In genomic region chr1:5391725-5392124, GRCh38 we compare ENCODE assay signal across 28 cellular contexts.
"Had no signal": no experiment of that assay in that cellular context is flagged by ENCODE, and none has a peak within 500 bp of the region (broad histone marks: within the 10 kb centered on the region; RNA-seq: fewer than 3 reads in every experiment).

No MANE protein-coding gene starts in this region.

- H3K27me3 ChIP-seq: ascending aorta, cardiac muscle cell had no signal

- H3K4me1 ChIP-seq: ascending aorta had no signal

- H3K36me3 ChIP-seq: ascending aorta, cardiac muscle cell had no signal

- H3K9me3 ChIP-seq: ascending aorta had no signal

- H3K4me3 ChIP-seq: ascending aorta, cardiac muscle cell had no signal

- DNase-seq: activated B cell treated with CpG ODN at 0.5 μM for 24 hours; activated CD4-positive, alpha-beta memory T cell treated with anti-CD3 and anti-CD28 coated beads for 36 hours; activated CD4-positive, alpha-beta T cell treated with anti-CD3 and anti-CD28 coated beads for 4 hours; activated CD4-positive, alpha-beta T cell treated with anti-CD3 and anti-CD28 coated beads, Interleukin-2, amount 10 ng/mL, durations not matched to agents 24 days and 14 days; activated CD4-positive, alpha-beta T cell treated with anti-CD3 and anti-CD28 coated beads, Interleukin-2, amount 50 U/mL, for 1 hour; activated CD4-positive, alpha-beta T cell treated with anti-CD3 and anti-CD28 coated beads, Interleukin-2, amount 50 U/mL, for 4 hours; activated CD4-positive, CD25-positive, alpha-beta regulatory T cell treated with anti-CD3 and anti-CD28 coated beads, Interleukin-2, amount 50 U/mL, for 72 hours; activated CD8-positive, alpha-beta memory T cell treated with anti-CD3 and anti-CD28 coated beads, Interleukin-2, amount 50 U/mL, for 4 hours; activated CD8-positive, alpha-beta T cell treated with anti-CD3 and anti-CD28 coated beads for 36 hours; activated gamma-delta T cell treated with Interleukin-2 at 50 U/mL for 16 hours; activated naive CD4-positive, alpha-beta T cell; activated naive CD4-positive, alpha-beta T cell treated with anti-CD3 and anti-CD28 coated beads for 36 hours; activated naive CD8-positive, alpha-beta T cell treated with anti-CD3 and anti-CD28 coated beads, Interleukin-2, amount 10 ng/mL, durations not matched to agents 7 days and 5 days; activated naive CD8-positive, alpha-beta T cell treated with anti-CD3 and anti-CD28 coated beads, Interleukin-2, amount 50 U/mL, for 24 hours; activated T-cell treated with anti-CD3 and anti-CD28 coated beads for 4 hours; activated T-cell treated with anti-CD3 and anti-CD28 coated beads, Interleukin-2, amount 50 U/mL, for 1 hour; activated T-cell treated with anti-CD3 and anti-CD28 coated beads, Interleukin-2, amount 50 U/mL, for 4 hours; activated T-cell treated with anti-CD3 and anti-CD28 coated beads, Interleukin-2, amount 50 U/mL, for 72 hours; amygdala; anterior cingulate cortex; caudate nucleus; cerebellar nuclear complex; T-helper 1 cell; T-helper 2 cell; T-helper 9 cell had no signal

- H3K27ac ChIP-seq: ascending aorta, cardiac muscle cell, VCaP had no signal
